ENCODE assay signal across 21 cellular contexts in the genomic region with DNA sequence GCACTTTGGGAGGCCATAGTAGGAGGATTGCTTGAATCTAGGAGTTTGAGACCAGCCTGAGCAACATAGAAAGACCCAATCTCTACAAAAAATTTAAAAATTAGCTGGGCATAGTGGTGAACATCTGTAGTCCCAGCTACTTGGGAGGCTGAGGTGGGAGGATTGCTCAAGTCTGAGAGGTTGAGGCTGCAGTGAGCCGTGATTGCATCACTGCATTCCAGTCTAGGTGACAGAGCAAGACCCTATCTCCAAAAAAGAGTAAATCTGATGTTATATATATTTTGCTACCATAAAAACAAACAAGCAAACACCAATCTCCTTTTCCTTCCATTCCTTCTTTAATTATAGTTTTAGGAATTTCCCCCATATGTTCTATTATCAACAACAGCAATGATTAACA.
DNase-seq lines count a peak whose midpoint lies in the region; ATAC-seq and TF ChIP-seq lines count a peak whose summit lies in the region.
"Had no signal": no experiment of that assay in that cellular context is flagged by ENCODE, and none has a peak within 500 bp of the region (broad histone marks: within the 10 kb centered on the region; RNA-seq: fewer than 3 reads in every experiment).

No MANE protein-coding gene starts in this region.

- intact Hi-C loops in ascending aorta (cut with DNase I), result loop anchor here (2.0 to 10.0 kb wide), 2 partner anchors 29 to 49 kb away; no protein-coding TSS in a partner anchor
- intact Hi-C loops in psoas muscle (cut with DNase I), result no loop called here
- intact Hi-C loops in sciatic nerve (cut with DNase I), result no loop called here

- CTCF ChIA-PET in activated CD8-positive, alpha-beta T cell treated with anti-CD3 and anti-CD28 coated beads, Interleukin-2, amount 10 ng/mL, durations not matched to agents 7 days and 5 days (lab: Charles Lee), result no interaction called here

- no peak for TF ChIP-seq CTCF in ascending aorta (IDR thresholded peaks at IDR 0.05)
- no peak for TF ChIP-seq CTCF in glutamatergic neuron (IDR thresholded peaks at IDR 0.05; ENCODE audit: partially characterized antibody, unreplicated experiment)
- TF ChIP-seq CTCF in psoas muscle (IDR thresholded peaks at IDR 0.05), result no peak

- H3K36me3 ChIP-seq in ascending aorta (no peaks in the 10 kb centered on the region), psoas muscle (ENCODE audit: insufficient read depth in 1 of 2, low read depth in 1 of 2) (no peaks in the 10 kb centered on the region)
- H3K36me3 ChIP-seq: esophagus squamous epithelium, SJSA1 had no signal

- H3K4me3 Mint-ChIP-seq in glutamatergic neuron (ENCODE audit: unreplicated experiment), result peak overlapping the region; percentile 68
- H3K4me3 Mint-ChIP-seq in activated CD8-positive, alpha-beta T cell treated with anti-CD3 and anti-CD28 coated beads, Interleukin-2, amount 10 ng/mL, durations not matched to agents 7 days and 5 days, result no peak overlapping the region
- H3K4me3 Mint-ChIP-seq: natural killer cell, T-helper 17 cell had no signal

- no peak for ATAC-seq in psoas muscle
- no peak for ATAC-seq in sciatic nerve
- ATAC-seq in GM19023 (IDR thresholded peaks at IDR 0.05; ENCODE audit: unreplicated experiment), result no peak
- ATAC-seq in activated CD8-positive, alpha-beta T cell treated with anti-CD3 and anti-CD28 coated beads, Interleukin-2, amount 10 ng/mL, durations not matched to agents 7 days and 5 days, result no peak
- ATAC-seq: activated naive CD4-positive, alpha-beta T cell treated with anti-CD3 and anti-CD28 coated beads, Interleukin-2, amount 50 U/mL, for 72 hours; natural killer cell; stimulated activated naive CD8-positive, alpha-beta T cell treated with anti-CD3 and anti-CD28 coated beads, Interleukin-15, Interleukin-2, amounts not matched to agents 100 U/mL and 50 U/mL, for 24 hours; T-helper 17 cell had no signal

- H3K27ac ChIP-seq in ascending aorta (peak overlapping the region; percentile 87 to 92), psoas muscle (peak overlapping the region; percentile 74)
- H3K27ac ChIP-seq: KMS-11 had no signal

- H3K27me3 ChIP-seq in ascending aorta, result no peaks in the 10 kb centered on the region
- no peaks in the 10 kb centered on the region for H3K27me3 ChIP-seq in psoas muscle (ENCODE audit: insufficient read depth in 3 of 3, low read length in 2 of 3)
- H3K27me3 ChIP-seq: esophagus squamous epithelium, SJSA1 had no signal

- H3K27ac Mint-ChIP-seq in glutamatergic neuron (ENCODE audit: unreplicated experiment), result peak overlapping the region; percentile 99
- H3K27ac Mint-ChIP-seq in activated CD8-positive, alpha-beta T cell treated with anti-CD3 and anti-CD28 coated beads, Interleukin-2, amount 10 ng/mL, durations not matched to agents 7 days and 5 days, result no peak overlapping the region
- H3K27ac Mint-ChIP-seq: activated naive CD4-positive, alpha-beta T cell treated with anti-CD3 and anti-CD28 coated beads, Interleukin-2, amount 50 U/mL, for 72 hours; natural killer cell; T-helper 17 cell had no signal

- WGBS in psoas muscle, 3 donors, result 88 to 89% (median 89%) methylated on average over 1 of the region's 1 CpG

- H3K4me3 ChIP-seq in ascending aorta (peak overlapping the region in 1 of 2 donors; percentile 43), psoas muscle (no peak overlapping the region)
- H3K4me3 ChIP-seq: esophagus squamous epithelium, SJSA1 had no signal

- DNase-seq in ascending aorta (ENCODE audit: low spot score in 2 of 2) (no peak), glutamatergic neuron (no peak), psoas muscle (no peak), ureter (ENCODE audit: low spot score) (peak; percentile 3), sciatic nerve (ENCODE audit: low spot score) (no peak)
- DNase-seq in activated CD8-positive, alpha-beta T cell treated with anti-CD3 and anti-CD28 coated beads, Interleukin-2, amount 10 ng/mL, durations not matched to agents 7 days and 5 days, result no peak
- DNase-seq: activated CD4-positive, alpha-beta T cell treated with anti-CD3 and anti-CD28 coated beads, Interleukin-2, amount 50 U/mL, for 1 hour; effector memory CD4-positive, alpha-beta T cell; esophagus squamous epithelium; GF-D8; natural killer cell; NCI-H146; NCI-H524 treated with DMSO at 0.1 percent for 48 hours; posterior cingulate gyrus; stimulated activated CD4-positive, alpha-beta T cell treated with anti-CD3 and anti-CD28 coated beads, Interleukin-4, amount 100 ng/mL, for 24 hours; stimulated activated naive CD8-positive, alpha-beta T cell treated with anti-CD3 and anti-CD28 coated beads, Interleukin-15, Interleukin-2, amounts not matched to agents 100 U/mL and 50 U/mL, for 24 hours; T-helper 17 cell had no signal

- H3K4me1 Mint-ChIP-seq in glutamatergic neuron (ENCODE audit: low read depth, unreplicated experiment), result peaks cover 42% of the 10 kb centered on the region
- H3K4me1 Mint-ChIP-seq in activated CD8-positive, alpha-beta T cell treated with anti-CD3 and anti-CD28 coated beads, Interleukin-2, amount 10 ng/mL, durations not matched to agents 7 days and 5 days (ENCODE audit: low read depth), result no peaks in the 10 kb centered on the region
- H3K4me1 Mint-ChIP-seq: T-helper 17 cell had no signal

- H3K36me3 Mint-ChIP-seq in glutamatergic neuron (ENCODE audit: unreplicated experiment), result peaks cover 5% of the 10 kb centered on the region
- H3K36me3 Mint-ChIP-seq in activated CD8-positive, alpha-beta T cell treated with anti-CD3 and anti-CD28 coated beads, Interleukin-2, amount 10 ng/mL, durations not matched to agents 7 days and 5 days (ENCODE audit: low read depth), result peaks cover 2% of the 10 kb centered on the region
- H3K36me3 Mint-ChIP-seq: natural killer cell had no signal

- POLR2A ChIA-PET in activated CD8-positive, alpha-beta T cell treated with anti-CD3 and anti-CD28 coated beads, Interleukin-2, amount 10 ng/mL, durations not matched to agents 7 days and 5 days (lab: Charles Lee), result interaction anchor here (0.6 kb wide), 1 partner anchor 317 kb away, joined by 6 read pairs; no protein-coding TSS in a partner anchor

- H3K4me1 ChIP-seq in ascending aorta, result peaks cover 13 to 54% of the 10 kb centered on the region in 2 donors
- H3K4me1 ChIP-seq in psoas muscle, result peaks cover 19% of the 10 kb centered on the region

- H3K27me3 Mint-ChIP-seq in glutamatergic neuron (ENCODE audit: unreplicated experiment), result peaks cover 2% of the 10 kb centered on the region
- H3K27me3 Mint-ChIP-seq in activated CD8-positive, alpha-beta T cell treated with anti-CD3 and anti-CD28 coated beads, Interleukin-2, amount 10 ng/mL, durations not matched to agents 7 days and 5 days (ENCODE audit: low read depth), result peaks cover 9% of the 10 kb centered on the region

- H3K9me3 Mint-ChIP-seq in glutamatergic neuron (ENCODE audit: unreplicated experiment), result peaks cover 4% of the 10 kb centered on the region
- H3K9me3 Mint-ChIP-seq in activated CD8-positive, alpha-beta T cell treated with anti-CD3 and anti-CD28 coated beads, Interleukin-2, amount 10 ng/mL, durations not matched to agents 7 days and 5 days (ENCODE audit: insufficient read depth), result peaks cover 19% of the 10 kb centered on the region

- H3K9me3 ChIP-seq in ascending aorta (peaks cover 0 to 13% of the 10 kb centered on the region in 2 donors), psoas muscle (peaks cover 9% of the 10 kb centered on the region)
